Comparison of ENCODE assay signal across 2 cellular contexts in the genomic region with DNA sequence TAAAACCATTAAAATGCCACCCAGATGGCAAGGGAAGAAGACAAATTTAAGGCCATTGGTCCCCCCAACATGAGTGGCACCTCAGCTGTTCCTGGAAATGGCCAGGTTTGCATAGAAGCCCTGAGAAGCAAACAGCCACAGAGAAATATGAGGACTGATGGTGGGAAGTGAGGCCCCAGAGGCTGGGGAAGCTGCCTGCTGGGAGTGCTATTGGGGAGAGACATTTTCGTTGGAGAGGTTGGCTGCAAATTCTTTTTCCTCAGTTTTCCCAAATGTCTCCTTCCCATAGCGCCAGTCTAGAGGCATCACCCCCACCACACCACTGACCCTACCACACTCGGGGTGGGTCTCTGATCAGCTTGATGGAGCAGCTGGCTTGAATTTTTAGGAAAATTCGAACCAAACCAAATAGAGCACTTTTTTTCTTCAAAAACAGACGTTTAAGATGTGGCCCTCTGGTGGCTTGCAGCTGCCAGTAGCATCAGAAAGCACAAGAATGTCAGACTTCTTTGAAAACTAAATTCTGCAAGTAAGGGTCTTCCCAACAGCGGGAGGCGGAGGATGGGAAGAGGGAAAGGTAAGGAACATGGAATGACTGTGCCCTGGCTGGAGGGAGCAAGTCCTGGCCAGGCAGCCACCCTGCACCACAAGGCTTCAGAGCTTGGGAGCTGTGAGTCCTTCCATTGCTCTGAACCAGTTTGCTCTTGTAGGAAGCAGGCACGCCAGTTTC.
TF ChIP-seq lines count a peak whose summit lies in the region.

No MANE protein-coding gene starts in this region.

TF ChIP-seq in IMR-90, 13 proteins besides CTCF, POLR2A, EP300 and RAD21:
- TF ChIP-seq SMC3 (IDR thresholded peaks at IDR 0.05; ENCODE audit: low read depth, low read length): peak; percentile 47
- TF ChIP-seq, protein P1, sequence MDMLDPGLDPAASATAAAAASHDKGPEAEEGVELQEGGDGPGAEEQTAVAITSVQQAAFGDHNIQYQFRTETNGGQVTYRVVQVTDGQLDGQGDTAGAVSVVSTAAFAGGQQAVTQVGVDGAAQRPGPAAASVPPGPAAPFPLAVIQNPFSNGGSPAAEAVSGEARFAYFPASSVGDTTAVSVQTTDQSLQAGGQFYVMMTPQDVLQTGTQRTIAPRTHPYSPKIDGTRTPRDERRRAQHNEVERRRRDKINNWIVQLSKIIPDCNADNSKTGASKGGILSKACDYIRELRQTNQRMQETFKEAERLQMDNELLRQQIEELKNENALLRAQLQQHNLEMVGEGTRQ (IDR thresholded peaks at IDR 0.05; ENCODE audit: low read depth, low read length): no peak
TF ChIP-seq in IMR-90: peak in this region for 1.

TF ChIP-seq in HepG2, 621 proteins besides CTCF, POLR2A, EP300 and RAD21 (continues in another document):
- no peak for TF ChIP-seq ZNF687 (CRISPR knock-in tag; IDR thresholded peaks at IDR 0.05)
- TF ChIP-seq GATAD2A (CRISPR knock-in tag; IDR thresholded peaks at IDR 0.05): no peak
- 0 out of 2 replicates have a peak, but pooled peaks have one; percentile 7 for TF ChIP-seq ARID5B (CRISPR knock-in tag; IDR thresholded peaks at IDR 0.05)
- TF ChIP-seq MIXL1 (CRISPR knock-in tag; IDR thresholded peaks at IDR 0.05): no peak
- TF ChIP-seq, protein P2, sequence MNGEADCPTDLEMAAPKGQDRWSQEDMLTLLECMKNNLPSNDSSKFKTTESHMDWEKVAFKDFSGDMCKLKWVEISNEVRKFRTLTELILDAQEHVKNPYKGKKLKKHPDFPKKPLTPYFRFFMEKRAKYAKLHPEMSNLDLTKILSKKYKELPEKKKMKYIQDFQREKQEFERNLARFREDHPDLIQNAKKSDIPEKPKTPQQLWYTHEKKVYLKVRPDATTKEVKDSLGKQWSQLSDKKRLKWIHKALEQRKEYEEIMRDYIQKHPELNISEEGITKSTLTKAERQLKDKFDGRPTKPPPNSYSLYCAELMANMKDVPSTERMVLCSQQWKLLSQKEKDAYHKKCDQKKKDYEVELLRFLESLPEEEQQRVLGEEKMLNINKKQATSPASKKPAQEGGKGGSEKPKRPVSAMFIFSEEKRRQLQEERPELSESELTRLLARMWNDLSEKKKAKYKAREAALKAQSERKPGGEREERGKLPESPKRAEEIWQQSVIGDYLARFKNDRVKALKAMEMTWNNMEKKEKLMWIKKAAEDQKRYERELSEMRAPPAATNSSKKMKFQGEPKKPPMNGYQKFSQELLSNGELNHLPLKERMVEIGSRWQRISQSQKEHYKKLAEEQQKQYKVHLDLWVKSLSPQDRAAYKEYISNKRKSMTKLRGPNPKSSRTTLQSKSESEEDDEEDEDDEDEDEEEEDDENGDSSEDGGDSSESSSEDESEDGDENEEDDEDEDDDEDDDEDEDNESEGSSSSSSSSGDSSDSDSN (CRISPR knock-in tag; IDR thresholded peaks at IDR 0.05): no peak
- no peak for TF ChIP-seq ZNF75D (CRISPR knock-in tag; IDR thresholded peaks at IDR 0.05; ENCODE audit: borderline replicate concordance)
- no peak for TF ChIP-seq NFKB2 (CRISPR knock-in tag; IDR thresholded peaks at IDR 0.05; ENCODE audit: borderline replicate concordance)
- TF ChIP-seq PRDM10 (CRISPR knock-in tag; IDR thresholded peaks at IDR 0.05; ENCODE audit: low read depth): 0 out of 2 replicates have a peak, but pooled peaks have one; percentile 21
- peak; percentile 68 for TF ChIP-seq SMC3 (IDR thresholded peaks at IDR 0.05; ENCODE audit: low read length)
- no peak for TF ChIP-seq HES4 (CRISPR knock-in tag; IDR thresholded peaks at IDR 0.05; ENCODE audit: borderline replicate concordance)
- 0 out of 2 replicates have a peak, but pooled peaks have one; percentile 2 for TF ChIP-seq TBX2 (CRISPR knock-in tag; IDR thresholded peaks at IDR 0.05; ENCODE audit: borderline replicate concordance)
- TF ChIP-seq, protein P3, sequence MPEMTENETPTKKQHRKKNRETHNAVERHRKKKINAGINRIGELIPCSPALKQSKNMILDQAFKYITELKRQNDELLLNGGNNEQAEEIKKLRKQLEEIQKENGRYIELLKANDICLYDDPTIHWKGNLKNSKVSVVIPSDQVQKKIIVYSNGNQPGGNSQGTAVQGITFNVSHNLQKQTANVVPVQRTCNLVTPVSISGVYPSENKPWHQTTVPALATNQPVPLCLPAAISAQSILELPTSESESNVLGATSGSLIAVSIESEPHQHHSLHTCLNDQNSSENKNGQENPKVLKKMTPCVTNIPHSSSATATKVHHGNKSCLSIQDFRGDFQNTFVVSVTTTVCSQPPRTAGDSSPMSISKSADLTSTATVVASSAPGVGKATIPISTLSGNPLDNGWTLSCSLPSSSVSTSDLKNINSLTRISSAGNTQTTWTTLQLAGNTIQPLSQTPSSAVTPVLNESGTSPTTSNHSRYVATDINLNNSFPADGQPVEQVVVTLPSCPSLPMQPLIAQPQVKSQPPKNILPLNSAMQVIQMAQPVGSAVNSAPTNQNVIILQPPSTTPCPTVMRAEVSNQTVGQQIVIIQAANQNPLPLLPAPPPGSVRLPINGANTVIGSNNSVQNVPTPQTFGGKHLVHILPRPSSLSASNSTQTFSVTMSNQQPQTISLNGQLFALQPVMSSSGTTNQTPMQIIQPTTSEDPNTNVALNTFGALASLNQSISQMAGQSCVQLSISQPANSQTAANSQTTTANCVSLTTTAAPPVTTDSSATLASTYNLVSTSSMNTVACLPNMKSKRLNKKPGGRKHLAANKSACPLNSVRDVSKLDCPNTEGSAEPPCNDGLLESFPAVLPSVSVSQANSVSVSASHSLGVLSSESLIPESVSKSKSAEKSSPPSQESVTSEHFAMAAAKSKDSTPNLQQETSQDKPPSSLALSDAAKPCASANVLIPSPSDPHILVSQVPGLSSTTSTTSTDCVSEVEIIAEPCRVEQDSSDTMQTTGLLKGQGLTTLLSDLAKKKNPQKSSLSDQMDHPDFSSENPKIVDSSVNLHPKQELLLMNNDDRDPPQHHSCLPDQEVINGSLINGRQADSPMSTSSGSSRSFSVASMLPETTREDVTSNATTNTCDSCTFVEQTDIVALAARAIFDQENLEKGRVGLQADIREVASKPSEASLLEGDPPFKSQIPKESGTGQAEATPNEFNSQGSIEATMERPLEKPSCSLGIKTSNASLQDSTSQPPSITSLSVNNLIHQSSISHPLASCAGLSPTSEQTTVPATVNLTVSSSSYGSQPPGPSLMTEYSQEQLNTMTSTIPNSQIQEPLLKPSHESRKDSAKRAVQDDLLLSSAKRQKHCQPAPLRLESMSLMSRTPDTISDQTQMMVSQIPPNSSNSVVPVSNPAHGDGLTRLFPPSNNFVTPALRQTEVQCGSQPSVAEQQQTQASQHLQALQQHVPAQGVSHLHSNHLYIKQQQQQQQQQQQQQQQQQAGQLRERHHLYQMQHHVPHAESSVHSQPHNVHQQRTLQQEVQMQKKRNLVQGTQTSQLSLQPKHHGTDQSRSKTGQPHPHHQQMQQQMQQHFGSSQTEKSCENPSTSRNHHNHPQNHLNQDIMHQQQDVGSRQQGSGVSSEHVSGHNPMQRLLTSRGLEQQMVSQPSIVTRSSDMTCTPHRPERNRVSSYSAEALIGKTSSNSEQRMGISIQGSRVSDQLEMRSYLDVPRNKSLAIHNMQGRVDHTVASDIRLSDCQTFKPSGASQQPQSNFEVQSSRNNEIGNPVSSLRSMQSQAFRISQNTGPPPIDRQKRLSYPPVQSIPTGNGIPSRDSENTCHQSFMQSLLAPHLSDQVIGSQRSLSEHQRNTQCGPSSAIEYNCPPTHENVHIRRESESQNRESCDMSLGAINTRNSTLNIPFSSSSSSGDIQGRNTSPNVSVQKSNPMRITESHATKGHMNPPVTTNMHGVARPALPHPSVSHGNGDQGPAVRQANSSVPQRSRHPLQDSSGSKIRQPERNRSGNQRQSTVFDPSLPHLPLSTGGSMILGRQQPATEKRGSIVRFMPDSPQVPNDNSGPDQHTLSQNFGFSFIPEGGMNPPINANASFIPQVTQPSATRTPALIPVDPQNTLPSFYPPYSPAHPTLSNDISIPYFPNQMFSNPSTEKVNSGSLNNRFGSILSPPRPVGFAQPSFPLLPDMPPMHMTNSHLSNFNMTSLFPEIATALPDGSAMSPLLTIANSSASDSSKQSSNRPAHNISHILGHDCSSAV (CRISPR knock-in tag; IDR thresholded peaks at IDR 0.05; ENCODE audit: borderline replicate concordance): no peak
- TF ChIP-seq SALL1 (CRISPR knock-in tag; IDR thresholded peaks at IDR 0.05): peak; percentile 7; the same call in 1 of the 2 replicates
- no peak for TF ChIP-seq NR3C1 (CRISPR knock-in tag; IDR thresholded peaks at IDR 0.05)
- 0 out of 2 replicates have a peak, but pooled peaks have one; percentile 38 for TF ChIP-seq NFATC3 (CRISPR knock-in tag; IDR thresholded peaks at IDR 0.05)
- TF ChIP-seq ZNF629 (CRISPR knock-in tag; conservative IDR thresholded peaks at IDR 0.05): no peak
- TF ChIP-seq RBFOX2 (IDR thresholded peaks at IDR 0.05; ENCODE audit: low read depth, low read length): no peak
- TF ChIP-seq ZNF644 (CRISPR knock-in tag; IDR thresholded peaks at IDR 0.05; ENCODE audit: low read depth): no peak
- TF ChIP-seq ZNF317 (CRISPR knock-in tag; IDR thresholded peaks at IDR 0.05): no peak
- no peak for TF ChIP-seq ZFP41 (CRISPR knock-in tag; IDR thresholded peaks at IDR 0.05; ENCODE audit: borderline replicate concordance)
- TF ChIP-seq ZMYM2 (CRISPR knock-in tag; IDR thresholded peaks at IDR 0.05): 0 out of 2 replicates have a peak, but pooled peaks have one; percentile 5
- TF ChIP-seq TSC22D2 (CRISPR knock-in tag; IDR thresholded peaks at IDR 0.05; ENCODE audit: borderline replicate concordance): no peak
- no peak for TF ChIP-seq FOXP1 (IDR thresholded peaks at IDR 0.05)
- TF ChIP-seq FOXP1 (CRISPR knock-in tag; IDR thresholded peaks at IDR 0.05): no peak
- TF ChIP-seq ZNF589 (CRISPR knock-in tag; conservative IDR thresholded peaks at IDR 0.05): no peak
- TF ChIP-seq PRMT3 (CRISPR knock-in tag; IDR thresholded peaks at IDR 0.05; ENCODE audit: borderline replicate concordance, low read depth): no peak
